1 cellular context compared by ENCODE assay signal in the genomic region with DNA sequence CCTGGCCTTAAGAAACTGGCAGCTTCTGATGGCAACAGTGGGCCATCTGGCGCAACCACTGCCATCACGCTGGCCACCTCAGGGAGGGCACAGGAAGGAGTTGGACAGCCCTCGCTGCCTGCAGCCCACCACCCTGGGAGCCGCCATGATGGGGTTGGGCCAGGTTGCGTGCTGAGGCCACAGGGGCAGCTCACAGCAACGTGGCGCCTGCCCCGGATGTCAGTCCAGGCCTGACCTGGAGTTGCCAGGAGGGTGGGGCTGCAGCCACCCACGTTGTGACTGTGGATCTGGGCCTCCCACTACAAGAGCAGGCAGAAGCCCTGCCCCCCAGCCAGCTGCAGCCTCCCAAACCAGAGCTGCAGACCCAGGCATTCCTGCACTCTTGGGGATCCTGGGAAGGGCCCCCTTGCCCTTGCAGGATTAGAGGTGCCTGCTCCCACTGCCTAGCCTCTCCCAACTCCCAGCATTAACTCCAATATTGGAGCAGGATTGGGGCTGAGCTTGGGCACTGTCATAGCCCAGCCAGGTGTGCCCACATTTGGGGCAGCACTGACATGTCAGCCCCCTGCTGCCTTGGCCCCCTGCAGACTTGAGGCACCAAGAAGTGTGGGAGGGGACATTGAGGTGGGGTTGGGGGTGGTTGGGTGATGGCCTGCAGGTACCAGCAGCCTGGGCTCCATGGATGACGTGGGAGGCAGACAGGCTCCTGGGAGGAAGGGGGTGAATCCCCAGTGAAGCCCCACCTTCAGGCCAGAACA.
TF ChIP-seq lines count a peak whose summit lies in the region.

No MANE protein-coding gene starts in this region.

TF ChIP-seq in WTC11, 78 proteins besides CTCF, POLR2A, EP300 and RAD21 (continued from another document):
- TF ChIP-seq, protein P1, sequence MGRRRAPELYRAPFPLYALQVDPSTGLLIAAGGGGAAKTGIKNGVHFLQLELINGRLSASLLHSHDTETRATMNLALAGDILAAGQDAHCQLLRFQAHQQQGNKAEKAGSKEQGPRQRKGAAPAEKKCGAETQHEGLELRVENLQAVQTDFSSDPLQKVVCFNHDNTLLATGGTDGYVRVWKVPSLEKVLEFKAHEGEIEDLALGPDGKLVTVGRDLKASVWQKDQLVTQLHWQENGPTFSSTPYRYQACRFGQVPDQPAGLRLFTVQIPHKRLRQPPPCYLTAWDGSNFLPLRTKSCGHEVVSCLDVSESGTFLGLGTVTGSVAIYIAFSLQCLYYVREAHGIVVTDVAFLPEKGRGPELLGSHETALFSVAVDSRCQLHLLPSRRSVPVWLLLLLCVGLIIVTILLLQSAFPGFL (CRISPR knock-in tag; IDR thresholded peaks at IDR 0.05; ENCODE audit: borderline replicate concordance): no peak
- no peak for TF ChIP-seq ESRRA (CRISPR knock-in tag; IDR thresholded peaks at IDR 0.05; ENCODE audit: borderline replicate concordance)
- 0 out of 2 replicates have a peak, but pooled peaks have one; percentile 20 for TF ChIP-seq FOXP1 (CRISPR knock-in tag; IDR thresholded peaks at IDR 0.05; ENCODE audit: borderline replicate concordance)
- TF ChIP-seq ETV6 (CRISPR knock-in tag; IDR thresholded peaks at IDR 0.05): no peak
TF ChIP-seq in WTC11: peak in this region for 1.
